ENCODE assay signal across 24 cellular contexts in genomic region chr2:233458031-233458610, GRCh38.
DNase-seq lines count a peak whose midpoint lies in the region; ATAC-seq and TF ChIP-seq lines count a peak whose summit lies in the region.
"Had no signal": no experiment of that assay in that cellular context is flagged by ENCODE, and none has a peak within 500 bp of the region (broad histone marks: within the 10 kb centered on the region; RNA-seq: fewer than 3 reads in every experiment).

No MANE protein-coding gene starts in this region.

- peak; percentile 36 for DNase-seq in Right ventricle myocardium superior
- no peak for DNase-seq in cardiac septum (ENCODE audit: low spot score)
- DNase-seq in lower lobe of right lung, result peak; percentile 20
- peak; percentile 60 for DNase-seq in spleen
- DNase-seq in activated CD4-positive, alpha-beta T cell treated with anti-CD3 and anti-CD28 coated beads, Interleukin-2, amount 50 U/mL, for 48 hours, result no peak
- no peak for DNase-seq in H7
- DNase-seq: 8988T, ACHN, BE2C, Calu3, DND-41, IMR-90, KG1, MG63, NCI-H1105 treated with DMSO at 0.1 percent for 48 hours, NCI-H146, NCI-H1930, NCI-H2107, NCI-H446, NCI-H524 treated with DMSO at 0.1 percent for 48 hours, NCI-H774 had no signal

- H3K9me3 ChIP-seq in lower lobe of right lung (no peaks in the 10 kb centered on the region), spleen (no peaks in the 10 kb centered on the region)
- H3K9me3 ChIP-seq: BE2C, MG63, SJSA1 had no signal

- H3K27me3 ChIP-seq in lower lobe of right lung (ENCODE audit: low read depth) (no peaks in the 10 kb centered on the region), spleen (replicated peaks in 1 of 7) (no peaks in the 10 kb centered on the region), H7 (ENCODE audit: control insufficient read depth, insufficient read depth, low read length) (no peaks in the 10 kb centered on the region)
- H3K27me3 ChIP-seq: BE2C, MG63, SJSA1 had no signal

- no peak for ATAC-seq in Right ventricle myocardium superior (ENCODE audit: poor library complexity)
- ATAC-seq in GM18505 (IDR thresholded peaks at IDR 0.05; ENCODE audit: unreplicated experiment), result no peak
- ATAC-seq in lower lobe of right lung, result no peak
- ATAC-seq in HG02970 (IDR thresholded peaks at IDR 0.05; ENCODE audit: low FRiP score, unreplicated experiment), result no peak

- peaks cover 100% of the 10 kb centered on the region for H3K36me3 ChIP-seq in lower lobe of right lung
- peaks cover 8 to 100% (median 100%) of the 10 kb centered on the region in 6 donors for H3K36me3 ChIP-seq in spleen
- peaks cover 5% of the 10 kb centered on the region for H3K36me3 ChIP-seq in H7 (replicated peaks; ENCODE audit: control insufficient read depth, insufficient read depth, low read length)

- WGBS in spleen, 5 donors, result 93 to 97% (median 95%) methylated on average over 10 to 20 of the region's 20 CpGs

- intact Hi-C loops in Right ventricle myocardium superior (cut with DNase I), result no loop called here
- intact Hi-C loops in cardiac septum (cut with DNase I), result no loop called here
- intact Hi-C loops in lower lobe of right lung (cut with DNase I), result no loop called here
- intact Hi-C loops in spleen (cut with DNase I; ENCODE audit: low total_unique reads), result no loop called here

- no peaks in the 10 kb centered on the region for H3K4me1 ChIP-seq in lower lobe of right lung
- H3K4me1 ChIP-seq in spleen, result no peaks in the 10 kb centered on the region
- H3K4me1 ChIP-seq: BE2C, SJSA1 had no signal

- no peak overlapping the region for H3K4me3 ChIP-seq in lower lobe of right lung
- H3K4me3 ChIP-seq in spleen, result no peak overlapping the region
- H3K4me3 ChIP-seq in H7 (ENCODE audit: insufficient read depth, low read depth, low read length), result no peak overlapping the region
- H3K4me3 ChIP-seq: MG63, SJSA1 had no signal

- TF ChIP-seq POLR2A in GM18505 (IDR thresholded peaks at IDR 0.05; ENCODE audit: borderline replicate concordance, extremely low read depth, insufficient read depth, insufficient read length) (peak; percentile 24), spleen (IDR thresholded peaks at IDR 0.05) (no peak)

- TF ChIP-seq CTCF in lower lobe of right lung (IDR thresholded peaks at IDR 0.05) (no peak), spleen (IDR thresholded peaks at IDR 0.05 in 8 of 11, conservative IDR thresholded peaks at IDR 0.05 in 3 of 11) (no peak)

- H3K27ac ChIP-seq in lower lobe of right lung (no peak overlapping the region), spleen (no peak overlapping the region)
- H3K27ac ChIP-seq: SJSA1 had no signal

Comparison
In these comparisons a context has a peak if more than half of its experiments do, and no peak if none do; other contexts are left out.
1. DNase-seq: peak in Right ventricle myocardium superior (single experiment), lower lobe of right lung (single experiment) and spleen (single experiment); none in cardiac septum (single experiment), activated CD4-positive, alpha-beta T cell treated with anti-CD3 and anti-CD28 coated beads, Interleukin-2, amount 50 U/mL, for 48 hours (0 of 2) and H7 (single experiment).